In the genomic region with DNA sequence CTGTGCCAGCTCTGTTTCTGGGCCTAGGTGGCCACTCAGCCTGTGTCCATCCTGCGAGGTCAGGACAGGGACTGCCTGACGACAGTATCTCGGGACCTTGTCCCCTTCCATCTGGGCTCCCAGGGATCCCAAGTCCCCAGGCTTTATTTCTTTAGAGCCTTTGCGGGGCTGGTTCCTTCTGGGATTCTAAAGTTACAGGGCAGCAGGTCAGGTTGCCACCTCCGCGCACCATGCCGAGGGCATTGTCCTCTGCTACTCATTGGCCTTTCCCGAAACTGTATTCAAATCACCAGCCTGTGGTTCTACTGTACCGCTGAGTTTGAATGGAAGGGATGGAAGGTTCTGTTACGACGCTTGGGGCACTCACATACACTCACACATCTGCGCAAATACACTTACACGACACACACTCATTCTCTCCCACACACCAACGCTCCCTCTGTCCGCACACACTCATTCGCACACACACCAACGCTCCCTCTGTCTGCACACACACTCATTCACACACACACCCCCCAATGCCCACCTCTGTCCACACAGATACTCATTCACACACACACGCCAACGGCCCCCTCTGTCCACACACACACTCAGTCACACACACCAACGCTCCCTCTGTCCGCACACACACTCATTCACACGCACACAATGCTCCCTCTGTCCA, we compare ENCODE assay signal across 3 cellular contexts.
TF ChIP-seq lines count a peak whose summit lies in the region.

No MANE protein-coding gene starts in this region.

TF ChIP-seq in GM12891, 5 proteins besides CTCF, POLR2A, EP300 and RAD21:
- TF ChIP-seq SPI1 (IDR thresholded peaks at IDR 0.05; ENCODE audit: low read depth, low read length), result no peak
- 0 out of 2 replicates have a peak, but pooled peaks have one; percentile 33 for TF ChIP-seq POU2F2 (IDR thresholded peaks at IDR 0.05; ENCODE audit: low read depth, low read length)

TF ChIP-seq in IMR-90, 13 proteins besides CTCF, POLR2A, EP300 and RAD21:
- TF ChIP-seq NFE2L2 (IDR thresholded peaks at IDR 0.05; ENCODE audit: low read depth, low read length), result no peak

TF ChIP-seq in H1, 55 proteins besides CTCF, POLR2A, EP300 and RAD21:
- TF ChIP-seq EZH2 (IDR thresholded peaks at IDR 0.05; ENCODE audit: low read depth, low read length, severe bottlenecking) (no peak), RNF2 (IDR thresholded peaks at IDR 0.05; ENCODE audit: borderline replicate concordance, low read depth, low read length, missing control alignments, poor library complexity, severe bottlenecking) (no peak), CBX8 (IDR thresholded peaks at IDR 0.05; ENCODE audit: borderline replicate concordance, low read depth, low read length) (no peak), FOSL1 (IDR thresholded peaks at IDR 0.05; ENCODE audit: insufficient read depth, low read depth, low read length) (no peak)
TF ChIP-seq in H1: peak in this region for 0.
